Comparison of ENCODE assay signal across 1 cellular context in the genomic region with DNA sequence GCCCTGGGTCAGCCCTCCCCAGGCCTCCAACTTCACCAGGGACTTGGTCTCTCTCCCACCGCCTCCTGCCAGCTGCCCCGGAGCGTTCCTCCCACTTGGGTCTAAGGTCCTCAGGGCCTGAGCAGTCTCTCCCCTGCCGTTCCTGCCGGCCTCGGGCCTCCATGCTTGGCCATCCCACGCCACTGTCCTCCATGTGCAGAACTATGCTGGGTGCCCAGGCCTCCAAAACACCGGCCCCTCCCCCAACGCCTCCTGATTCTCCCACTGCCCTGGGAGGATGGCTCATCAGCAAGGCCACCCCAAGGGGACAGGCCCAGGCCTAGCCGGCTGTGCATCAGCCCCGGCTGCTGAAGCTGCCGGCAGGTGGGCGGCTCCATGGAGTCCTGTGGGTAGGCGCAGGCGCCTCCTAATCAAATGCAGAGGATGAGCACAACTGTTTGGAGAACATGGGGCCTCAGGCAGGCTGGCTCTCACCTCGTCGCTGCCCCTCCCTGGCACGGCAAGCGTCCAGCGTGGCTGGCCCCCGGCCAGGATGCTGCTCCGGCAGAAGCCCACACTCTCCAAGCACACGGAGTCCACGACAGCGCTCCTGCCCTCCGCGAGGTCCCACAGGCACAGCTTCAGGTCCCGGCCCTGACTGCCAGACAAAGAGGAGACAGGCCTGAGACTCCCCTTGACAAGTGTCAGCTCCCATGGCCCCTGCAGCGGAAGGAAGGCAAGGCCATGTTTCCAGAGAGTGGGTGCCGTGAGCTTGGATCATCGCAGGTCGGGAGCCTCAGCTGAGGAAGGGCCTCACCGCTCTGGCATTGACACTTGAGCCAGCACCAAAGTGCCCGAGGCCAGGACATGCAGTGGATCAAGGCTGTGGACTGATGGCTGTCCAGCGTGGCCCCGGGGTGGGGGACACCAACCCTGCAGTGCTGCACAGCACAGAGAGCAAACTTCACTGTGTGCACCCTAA.
A peak's percentile ranks its signal among the peaks of the same experiment; 100 is the strongest.
TF ChIP-seq lines count a peak whose summit lies in the region.

No MANE protein-coding gene starts in this region.

TF ChIP-seq in K562, 482 proteins besides CTCF, POLR2A, EP300 and RAD21 (continued from another document):
- TF ChIP-seq, protein P1, sequence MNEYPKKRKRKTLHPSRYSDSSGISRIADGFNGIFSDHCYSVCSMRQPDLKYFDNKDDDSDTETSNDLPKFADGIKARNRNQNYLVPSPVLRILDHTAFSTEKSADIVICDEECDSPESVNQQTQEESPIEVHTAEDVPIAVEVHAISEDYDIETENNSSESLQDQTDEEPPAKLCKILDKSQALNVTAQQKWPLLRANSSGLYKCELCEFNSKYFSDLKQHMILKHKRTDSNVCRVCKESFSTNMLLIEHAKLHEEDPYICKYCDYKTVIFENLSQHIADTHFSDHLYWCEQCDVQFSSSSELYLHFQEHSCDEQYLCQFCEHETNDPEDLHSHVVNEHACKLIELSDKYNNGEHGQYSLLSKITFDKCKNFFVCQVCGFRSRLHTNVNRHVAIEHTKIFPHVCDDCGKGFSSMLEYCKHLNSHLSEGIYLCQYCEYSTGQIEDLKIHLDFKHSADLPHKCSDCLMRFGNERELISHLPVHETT (CRISPR knock-in tag; conservative IDR thresholded peaks at IDR 0.05 in 1 of 2, IDR thresholded peaks at IDR 0.05 in 1 of 2): no peak
- TF ChIP-seq HOMEZ (CRISPR knock-in tag; IDR thresholded peaks at IDR 0.05): no peak
- no peak for TF ChIP-seq ID3 (CRISPR knock-in tag; IDR thresholded peaks at IDR 0.05)
- no peak for TF ChIP-seq ID3 (tag; IDR thresholded peaks at IDR 0.05)
- TF ChIP-seq RNF2 (IDR thresholded peaks at IDR 0.05): no peak
- TF ChIP-seq, protein P2, sequence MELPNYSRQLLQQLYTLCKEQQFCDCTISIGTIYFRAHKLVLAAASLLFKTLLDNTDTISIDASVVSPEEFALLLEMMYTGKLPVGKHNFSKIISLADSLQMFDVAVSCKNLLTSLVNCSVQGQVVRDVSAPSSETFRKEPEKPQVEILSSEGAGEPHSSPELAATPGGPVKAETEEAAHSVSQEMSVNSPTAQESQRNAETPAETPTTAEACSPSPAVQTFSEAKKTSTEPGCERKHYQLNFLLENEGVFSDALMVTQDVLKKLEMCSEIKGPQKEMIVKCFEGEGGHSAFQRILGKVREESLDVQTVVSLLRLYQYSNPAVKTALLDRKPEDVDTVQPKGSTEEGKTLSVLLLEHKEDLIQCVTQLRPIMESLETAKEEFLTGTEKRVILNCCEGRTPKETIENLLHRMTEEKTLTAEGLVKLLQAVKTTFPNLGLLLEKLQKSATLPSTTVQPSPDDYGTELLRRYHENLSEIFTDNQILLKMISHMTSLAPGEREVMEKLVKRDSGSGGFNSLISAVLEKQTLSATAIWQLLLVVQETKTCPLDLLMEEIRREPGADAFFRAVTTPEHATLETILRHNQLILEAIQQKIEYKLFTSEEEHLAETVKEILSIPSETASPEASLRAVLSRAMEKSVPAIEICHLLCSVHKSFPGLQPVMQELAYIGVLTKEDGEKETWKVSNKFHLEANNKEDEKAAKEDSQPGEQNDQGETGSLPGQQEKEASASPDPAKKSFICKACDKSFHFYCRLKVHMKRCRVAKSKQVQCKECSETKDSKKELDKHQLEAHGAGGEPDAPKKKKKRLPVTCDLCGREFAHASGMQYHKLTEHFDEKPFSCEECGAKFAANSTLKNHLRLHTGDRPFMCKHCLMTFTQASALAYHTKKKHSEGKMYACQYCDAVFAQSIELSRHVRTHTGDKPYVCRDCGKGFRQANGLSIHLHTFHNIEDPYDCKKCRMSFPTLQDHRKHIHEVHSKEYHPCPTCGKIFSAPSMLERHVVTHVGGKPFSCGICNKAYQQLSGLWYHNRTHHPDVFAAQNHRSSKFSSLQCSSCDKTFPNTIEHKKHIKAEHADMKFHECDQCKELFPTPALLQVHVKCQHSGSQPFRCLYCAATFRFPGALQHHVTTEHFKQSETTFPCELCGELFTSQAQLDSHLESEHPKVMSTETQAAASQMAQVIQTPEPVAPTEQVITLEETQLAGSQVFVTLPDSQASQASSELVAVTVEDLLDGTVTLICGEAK (IDR thresholded peaks at IDR 0.05): no peak
- TF ChIP-seq, protein P2 (CRISPR knock-in tag; IDR thresholded peaks at IDR 0.05): 0 out of 2 replicates have a peak, but pooled peaks have one; percentile 13
- TF ChIP-seq ZNF165 (CRISPR knock-in tag; IDR thresholded peaks at IDR 0.05; ENCODE audit: borderline replicate concordance): no peak
- TF ChIP-seq ZNF41 (CRISPR knock-in tag; conservative IDR thresholded peaks at IDR 0.05): no peak
- TF ChIP-seq, protein P3, sequence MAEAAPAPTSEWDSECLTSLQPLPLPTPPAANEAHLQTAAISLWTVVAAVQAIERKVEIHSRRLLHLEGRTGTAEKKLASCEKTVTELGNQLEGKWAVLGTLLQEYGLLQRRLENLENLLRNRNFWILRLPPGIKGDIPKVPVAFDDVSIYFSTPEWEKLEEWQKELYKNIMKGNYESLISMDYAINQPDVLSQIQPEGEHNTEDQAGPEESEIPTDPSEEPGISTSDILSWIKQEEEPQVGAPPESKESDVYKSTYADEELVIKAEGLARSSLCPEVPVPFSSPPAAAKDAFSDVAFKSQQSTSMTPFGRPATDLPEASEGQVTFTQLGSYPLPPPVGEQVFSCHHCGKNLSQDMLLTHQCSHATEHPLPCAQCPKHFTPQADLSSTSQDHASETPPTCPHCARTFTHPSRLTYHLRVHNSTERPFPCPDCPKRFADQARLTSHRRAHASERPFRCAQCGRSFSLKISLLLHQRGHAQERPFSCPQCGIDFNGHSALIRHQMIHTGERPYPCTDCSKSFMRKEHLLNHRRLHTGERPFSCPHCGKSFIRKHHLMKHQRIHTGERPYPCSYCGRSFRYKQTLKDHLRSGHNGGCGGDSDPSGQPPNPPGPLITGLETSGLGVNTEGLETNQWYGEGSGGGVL (CRISPR knock-in tag; IDR thresholded peaks at IDR 0.05): no peak
- TF ChIP-seq HNRNPUL1 (IDR thresholded peaks at IDR 0.05; ENCODE audit: low read length): no peak
